8 cellular contexts compared by ENCODE assay signal in the genomic region with DNA sequence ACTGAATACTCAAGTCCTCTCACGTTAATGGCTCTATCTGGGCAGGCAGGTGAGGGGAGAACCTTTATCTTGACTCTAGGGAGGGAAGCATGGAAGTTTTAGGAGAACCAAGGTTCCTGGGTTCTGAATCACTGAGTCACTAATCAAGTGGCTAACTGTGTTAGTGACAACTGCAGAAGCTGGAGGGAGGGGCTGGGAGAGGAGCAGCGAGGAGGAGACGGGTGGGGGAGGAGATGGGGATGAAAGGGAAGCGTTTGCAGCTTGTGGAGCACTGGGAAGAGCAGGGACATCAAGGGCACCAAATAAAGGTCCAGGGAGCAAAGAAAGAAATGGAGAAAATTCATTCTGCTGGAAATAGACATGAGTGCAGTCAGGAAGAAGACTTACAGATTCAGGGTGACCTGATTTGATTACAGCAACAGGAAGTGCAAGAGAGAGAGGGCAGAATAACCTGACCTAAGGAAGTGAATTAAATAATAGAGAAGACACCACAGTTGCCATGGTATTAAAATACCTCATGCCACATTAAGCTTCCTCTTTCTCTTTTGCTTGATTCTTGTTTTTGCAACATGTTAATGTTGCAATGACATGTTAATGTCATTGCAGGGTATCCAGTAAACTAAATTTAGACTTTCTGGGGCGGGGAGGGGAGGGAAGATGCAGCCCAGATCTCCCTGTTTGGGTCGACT. TPM values are rescaled to one million over a fixed set of nuclear protein-coding genes. Genes with fewer than 3 reads are reported as not detected.
A peak's percentile ranks its signal among the peaks of the same experiment; 100 is the strongest.
DNase-seq lines count a peak whose midpoint lies in the region; ATAC-seq lines count a peak whose summit lies in the region.

No MANE protein-coding gene starts in this region.

- peak overlapping the region; percentile 82 for H3K4me3 Mint-ChIP-seq in T-helper 17 cell

- peaks cover 40% of the 10 kb centered on the region for H3K27me3 ChIP-seq in H7 (ENCODE audit: control insufficient read depth, insufficient read depth, low read length)

- ATAC-seq in T-helper 17 cell, result peak; percentile 70
- ATAC-seq in GM18517 (IDR thresholded peaks at IDR 0.05; ENCODE audit: unreplicated experiment), result no peak

- DNase-seq in AML-193 (lab: John Stamatoyannopoulos, UW) (peak; percentile 96 to 99), H7 (peak; percentile 67), T-helper 17 cell (no peak), left kidney (ENCODE audit: low read depth, low spot score) (peak; percentile 74), EL (no peak), NCI-H1105 (lab: John Stamatoyannopoulos, UW) (no peak), T1000 (lab: John Stamatoyannopoulos, UW) (no peak)

- H3K36me3 Mint-ChIP-seq in T-helper 17 cell (ENCODE audit: low read depth), result peaks cover 2% of the 10 kb centered on the region

- H3K9me3 ChIP-seq in T-helper 17 cell (ENCODE audit: control insufficient read depth, low read length, poor library complexity, severe bottlenecking), result no peaks in the 10 kb centered on the region

- H3K27ac Mint-ChIP-seq in T-helper 17 cell, result peak overlapping the region; percentile 99

- H3K4me3 ChIP-seq in H7 (ENCODE audit: insufficient read depth, low read depth, low read length), result no peak overlapping the region

- peaks cover 39% of the 10 kb centered on the region for H3K4me1 Mint-ChIP-seq in T-helper 17 cell

- no peaks in the 10 kb centered on the region for H3K27me3 Mint-ChIP-seq in T-helper 17 cell

- H3K36me3 ChIP-seq in H7 (replicated peaks; ENCODE audit: control insufficient read depth, insufficient read depth, low read length), result no peaks in the 10 kb centered on the region

RNA-seq across cellular contexts. Expression of gene SETD7, which starts 4.5 kb away (rescaled TPM):
- 7.8 and 8.6 TPM in 2 replicates for total RNA-seq in H7 (2014; rRNA removed; shearing (Covaris generic))
- total RNA-seq in T-helper 17 cell, result 10 to 100 TPM; 29.7 to 37.9 TPM

Comparison
In these comparisons a context has a peak if more than half of its experiments do, and no peak if none do; other contexts are left out.
1. DNase-seq: peak in AML-193 (2 of 2), H7 (single experiment) and left kidney (single experiment); none in T-helper 17 cell (0 of 3), EL (single experiment), NCI-H1105 (single experiment) and T1000 (single experiment).